Comparison of ENCODE assay signal across 6 cellular contexts in genomic region chr1:148724872-148725271, GRCh38. TPM values are rescaled to one million over a fixed set of nuclear protein-coding genes. Genes with fewer than 3 reads are reported as not detected.
"Had no signal": no experiment of that assay in that cellular context is flagged by ENCODE, and none has a peak within 500 bp of the region (broad histone marks: within the 10 kb centered on the region; RNA-seq: fewer than 3 reads in every experiment).

No MANE protein-coding gene starts in this region.

RNA-seq across cellular contexts. Expression of gene NUDT4B, which starts 23.7 kb away (rescaled TPM):
- total RNA-seq: activated CD8-positive, alpha-beta T cell treated with anti-CD3 and anti-CD28 coated beads, Interleukin-2, amount 10 ng/mL, durations not matched to agents 7 days and 5 days; activated naive CD8-positive, alpha-beta T cell treated with anti-CD3 and anti-CD28 coated beads, Interleukin-2, amount 10 ng/mL, durations not matched to agents 7 days and 5 days; cardiac septum; T-helper 1 cell treated with Interleukin-12 subunit alpha and Interleukin-12 subunit beta and Interleukin-4 antibody, amounts not matched to agents 30 ng/mL and 1 ng/mL, for 36 hours; T-helper 17 cell; WTC11 had no signal
